9 cellular contexts compared by ENCODE assay signal in genomic region chr1:32652244-32652962, GRCh38. TPM values are rescaled to one million over a fixed set of nuclear protein-coding genes. Genes with fewer than 3 reads are reported as not detected.
DNase-seq lines count a peak whose midpoint lies in the region; ATAC-seq and TF ChIP-seq lines count a peak whose summit lies in the region.
"Had no signal": no experiment of that assay in that cellular context is flagged by ENCODE, and none has a peak within 500 bp of the region (broad histone marks: within the 10 kb centered on the region; RNA-seq: fewer than 3 reads in every experiment).

No MANE protein-coding gene starts in this region.

- H3K36me3 Mint-ChIP-seq in activated naive CD4-positive, alpha-beta T cell treated with anti-CD3 and anti-CD28 coated beads for 36 hours (ENCODE audit: low read depth) = peaks cover 49% of the 10 kb centered on the region
- peaks cover 48 to 60% of the 10 kb centered on the region in 2 donors for H3K36me3 Mint-ChIP-seq in activated naive CD4-positive, alpha-beta T cell treated with anti-CD3 and anti-CD28 coated beads, Interleukin-2, amount 50 U/mL, for 72 hours

- peaks cover 56% of the 10 kb centered on the region for H3K4me1 Mint-ChIP-seq in activated naive CD4-positive, alpha-beta T cell treated with anti-CD3 and anti-CD28 coated beads for 36 hours (ENCODE audit: low read depth)

- ATAC-seq in activated naive CD4-positive, alpha-beta T cell treated with anti-CD3 and anti-CD28 coated beads, Interleukin-2, amount 50 U/mL, for 72 hours = no peak
- no peak for ATAC-seq in left lung
- ATAC-seq in GM18909 (IDR thresholded peaks at IDR 0.05; ENCODE audit: poor library complexity, unreplicated experiment) = no peak

- H3K9me3 Mint-ChIP-seq in activated naive CD4-positive, alpha-beta T cell treated with anti-CD3 and anti-CD28 coated beads for 36 hours = no peaks in the 10 kb centered on the region
- no peaks in the 10 kb centered on the region for H3K9me3 Mint-ChIP-seq in activated naive CD4-positive, alpha-beta T cell treated with anti-CD3 and anti-CD28 coated beads, Interleukin-2, amount 50 U/mL, for 72 hours

- no peaks in the 10 kb centered on the region for H3K27me3 Mint-ChIP-seq in activated naive CD4-positive, alpha-beta T cell treated with anti-CD3 and anti-CD28 coated beads for 36 hours (ENCODE audit: low read depth)

- H3K27me3 ChIP-seq in left lung = no peaks in the 10 kb centered on the region
- no peaks in the 10 kb centered on the region for H3K27me3 ChIP-seq in tibial artery

- intact Hi-C loops in activated naive CD4-positive, alpha-beta T cell treated with anti-CD3 and anti-CD28 coated beads for 36 hours (cut with micrococcal nuclease) = loop anchor here (5.0 to 10.0 kb wide), 3 partner anchors 258 to 545 kb away; partner anchors contain the start of genes BSDC1, KPNA6 and RNF19B
- intact Hi-C loops in left lung (cut with DNase I) (no loop called here), tibial artery (cut with DNase I; ENCODE audit: low total_unique reads) (loop anchor here (5.0 kb wide), 1 partner anchor 40 kb away; no protein-coding TSS in a partner anchor)

- TF ChIP-seq CTCF in left lung (IDR thresholded peaks at IDR 0.05) (no peak), tibial artery (IDR thresholded peaks at IDR 0.05) (no peak)

- no peak for DNase-seq in activated naive CD4-positive, alpha-beta T cell treated with anti-CD3 and anti-CD28 coated beads for 36 hours
- no peak for DNase-seq in activated naive CD4-positive, alpha-beta T cell treated with anti-CD3 and anti-CD28 coated beads, Interleukin-2, amount 50 U/mL, for 16 hours
- no peak for DNase-seq in activated naive CD4-positive, alpha-beta T cell treated with anti-CD3 and anti-CD28 coated beads, Interleukin-2, amount 50 U/mL, for 72 hours (ENCODE audit: low spot score in 2 of 2)
- DNase-seq in left lung = no peak
- DNase-seq in tibial artery = no peak
- no peak for DNase-seq in HuH-7.5 (ENCODE audit: low spot score)
- no peak for DNase-seq in SHP77 treated with DMSO at 0.1 percent for 48 hours (lab: John Stamatoyannopoulos, UW)

- H3K4me3 ChIP-seq in left lung (peak overlapping the region; percentile 84 to 85), tibial artery (peak overlapping the region; percentile 69 to 74)

- CTCF ChIA-PET in activated naive CD4-positive, alpha-beta T cell treated with anti-CD3 and anti-CD28 coated beads for 36 hours (lab: Charles Lee) = no interaction called here

- H3K36me3 ChIP-seq in left lung (peaks cover 0 to 47% of the 10 kb centered on the region in 2 donors), tibial artery (peaks cover 15 to 39% (median 22%) of the 10 kb centered on the region in 3 donors)

- H3K27ac ChIP-seq in left lung = peak overlapping the region; percentile 99
- H3K27ac ChIP-seq in tibial artery = peak overlapping the region in 1 of 2 donors; percentile 91

- H3K9me3 ChIP-seq in left lung = no peaks in the 10 kb centered on the region
- no peaks in the 10 kb centered on the region for H3K9me3 ChIP-seq in tibial artery

- H3K4me1 ChIP-seq in left lung (peaks cover 32 to 73% of the 10 kb centered on the region in 2 donors), tibial artery (peaks cover 0 to 62% (median 36%) of the 10 kb centered on the region in 4 donors)

- peak overlapping the region; percentile 100 for H3K27ac Mint-ChIP-seq in activated naive CD4-positive, alpha-beta T cell treated with anti-CD3 and anti-CD28 coated beads for 36 hours
- peak overlapping the region; percentile 98 to 99 for H3K27ac Mint-ChIP-seq in activated naive CD4-positive, alpha-beta T cell treated with anti-CD3 and anti-CD28 coated beads, Interleukin-2, amount 50 U/mL, for 72 hours

- H3K4me3 Mint-ChIP-seq in activated naive CD4-positive, alpha-beta T cell treated with anti-CD3 and anti-CD28 coated beads for 36 hours = peak overlapping the region; percentile 97

RNA-seq across cellular contexts. Expression of gene RBBP4, which starts 1.4 kb away (rescaled TPM):
- 100 to 1,000 TPM; 381 to 409 TPM for total RNA-seq in activated naive CD4-positive, alpha-beta T cell treated with anti-CD3 and anti-CD28 coated beads for 36 hours
- total RNA-seq in activated naive CD4-positive, alpha-beta T cell treated with anti-CD3 and anti-CD28 coated beads, Interleukin-2, amount 50 U/mL, for 72 hours = 100 to 1,000 TPM; 346 to 359 TPM
- 100 to 1,000 TPM; 166 to 176 TPM for total RNA-seq in left lung

RNA-seq across cellular contexts. Expression of gene ZBTB8OS, which starts 2.1 kb away (rescaled TPM):
- total RNA-seq in activated naive CD4-positive, alpha-beta T cell treated with anti-CD3 and anti-CD28 coated beads for 36 hours = 10 to 100 TPM; 53.7 to 56.7 TPM
- total RNA-seq in activated naive CD4-positive, alpha-beta T cell treated with anti-CD3 and anti-CD28 coated beads, Interleukin-2, amount 50 U/mL, for 72 hours = 10 to 100 TPM; 53.2 to 58.5 TPM
- 10 to 100 TPM; 41.4 to 45.0 TPM for total RNA-seq in left lung

RNA-seq across cellular contexts. Expression of gene SYNC, which starts 50.2 kb away (rescaled TPM):
- total RNA-seq in activated naive CD4-positive, alpha-beta T cell treated with anti-CD3 and anti-CD28 coated beads for 36 hours = not detected
- not detected for total RNA-seq in activated naive CD4-positive, alpha-beta T cell treated with anti-CD3 and anti-CD28 coated beads, Interleukin-2, amount 50 U/mL, for 72 hours
- 10 to 100 TPM; 11.9 to 19.9 TPM for total RNA-seq in left lung
- total RNA-seq: activated CD8-positive, alpha-beta memory T cell treated with anti-CD3 and anti-CD28 coated beads for 36 hours had no signal

Comparison
In these comparisons a context has a peak if more than half of its experiments do, and no peak if none do; other contexts are left out.
1. RNA of gene SYNC, which starts 50.2 kb away (total RNA-seq): 11.9 to 19.9 TPM in left lung; not detected in activated naive CD4-positive, alpha-beta T cell treated with anti-CD3 and anti-CD28 coated beads, Interleukin-2, amount 50 U/mL, for 72 hours and not detected in activated naive CD4-positive, alpha-beta T cell treated with anti-CD3 and anti-CD28 coated beads for 36 hours; every median in the first group is over 10 times any median in the second.
2. intact Hi-C loops: an anchor here in activated naive CD4-positive, alpha-beta T cell treated with anti-CD3 and anti-CD28 coated beads for 36 hours (5.0 to 10.0 kb wide) and tibial artery (5.0 kb wide); none called in left lung.